24 cellular contexts compared by ENCODE assay signal in genomic region chrX:150239946-150240642, GRCh38.
"Had no signal": no experiment of that assay in that cellular context is flagged by ENCODE, and none has a peak within 500 bp of the region (broad histone marks: within the 10 kb centered on the region; RNA-seq: fewer than 3 reads in every experiment).

No MANE protein-coding gene starts in this region.

- H3K9me3 Mint-ChIP-seq: dendritic cell treated with granulocyte-macrophage colony-stimulating factor and Interleukin-4, amounts not matched to agents 40 ng/mL and 50 ng/mL, for 4 days; immature natural killer cell; naive thymus-derived CD8-positive, alpha-beta T cell had no signal

- H3K4me3 ChIP-seq: lower lobe of right lung, pancreas, smooth muscle cell, stomach, thyroid gland had no signal

- H3K36me3 Mint-ChIP-seq: immature natural killer cell; memory B cell; naive thymus-derived CD8-positive, alpha-beta T cell had no signal

- H3K4me2 ChIP-seq: smooth muscle cell had no signal

- H3K4me1 ChIP-seq: lower lobe of right lung, pancreas, stomach, thyroid gland had no signal

- DNase-seq: effector memory CD4-positive, alpha-beta T cell; erythroblast; hypothalamus; immature natural killer cell; left ventricle myocardium superior; lower lobe of right lung; midbrain; naive thymus-derived CD8-positive, alpha-beta T cell; nephron progenitor cell; occipital lobe; pancreas; stimulated activated CD4-positive, alpha-beta T cell treated with anti-CD3 and anti-CD28 coated beads, Interleukin-12 subunit alpha, Interleukin-12 subunit beta, amount 100 ng/mL, for 4 hours; stimulated activated CD4-positive, alpha-beta T cell treated with anti-CD3 and anti-CD28 coated beads, Interleukin-1b, Interleukin-23, amount 100 ng/mL, for 48 hours; stimulated activated CD4-positive, alpha-beta T cell treated with anti-CD3 and anti-CD28 coated beads, Interleukin-4, amount 100 ng/mL, for 1 hour; stimulated activated CD8-positive, alpha-beta memory T cell treated with anti-CD3 and anti-CD28 coated beads, Interleukin-4, amount 100 ng/mL, for 48 hours; stimulated activated naive CD4-positive, alpha-beta T cell treated with Interleukin-2 at 50 U/mL for 16 hours; stomach; thyroid gland; trophoblast cell had no signal

- H3K27me3 ChIP-seq: pancreas, stomach, thyroid gland had no signal

- H3K4me3 Mint-ChIP-seq: dendritic cell treated with granulocyte-macrophage colony-stimulating factor and Interleukin-4, amounts not matched to agents 40 ng/mL and 50 ng/mL, for 4 days; immature natural killer cell; memory B cell; naive thymus-derived CD8-positive, alpha-beta T cell; nephron progenitor cell had no signal

- H3K36me3 ChIP-seq: lower lobe of right lung, pancreas, stomach, thyroid gland had no signal

- H3K9me3 ChIP-seq: lower lobe of right lung, pancreas, thyroid gland had no signal

- H3K27ac Mint-ChIP-seq: dendritic cell treated with granulocyte-macrophage colony-stimulating factor and Interleukin-4, amounts not matched to agents 40 ng/mL and 50 ng/mL, for 4 days; immature natural killer cell; memory B cell; naive thymus-derived CD8-positive, alpha-beta T cell; nephron progenitor cell; progenitor cell of endocrine pancreas had no signal

- H3K27me3 Mint-ChIP-seq: dendritic cell treated with granulocyte-macrophage colony-stimulating factor and Interleukin-4, amounts not matched to agents 40 ng/mL and 50 ng/mL, for 4 days; naive thymus-derived CD8-positive, alpha-beta T cell; progenitor cell of endocrine pancreas had no signal

- H3K4me1 Mint-ChIP-seq: immature natural killer cell; memory B cell; naive thymus-derived CD8-positive, alpha-beta T cell; nephron progenitor cell had no signal

- ATAC-seq: left ventricle myocardium superior; lower lobe of right lung; naive thymus-derived CD8-positive, alpha-beta T cell; pancreas; sciatic nerve had no signal

- H3K27ac ChIP-seq: lower lobe of right lung, pancreas, stomach, thyroid gland had no signal
